ENCODE assay signal across 9 cellular contexts in genomic region chr10:14185501-14186045, GRCh38.
DNase-seq lines count a peak whose midpoint lies in the region; ATAC-seq and TF ChIP-seq lines count a peak whose summit lies in the region.
"Had no signal": no experiment of that assay in that cellular context is flagged by ENCODE, and none has a peak within 500 bp of the region (broad histone marks: within the 10 kb centered on the region; RNA-seq: fewer than 3 reads in every experiment).

No MANE protein-coding gene starts in this region.

- H3K4me1 ChIP-seq in SJCRH30 = no peaks in the 10 kb centered on the region

- ATAC-seq in GM19468 (IDR thresholded peaks at IDR 0.05; ENCODE audit: extremely low read depth, unreplicated experiment) = peak; percentile 32
- ATAC-seq in HG03469 (IDR thresholded peaks at IDR 0.05; ENCODE audit: unreplicated experiment) = peak; percentile 76
- ATAC-seq in natural killer cell treated with Interleukin-12 subunit alpha and Interleukin-12 subunit beta and Interleukin-15 and Interleukin-18, amount 100 ng/mL, for 72 hours = peak; percentile 89 to 93

- peaks cover 2% of the 10 kb centered on the region; the same call in 1 of the 2 replicates for H3K36me3 ChIP-seq in SJCRH30
- H3K36me3 ChIP-seq: upper lobe of left lung had no signal

- no peaks in the 10 kb centered on the region for H3K36me3 Mint-ChIP-seq in brain
- H3K36me3 Mint-ChIP-seq in natural killer cell treated with Interleukin-12 subunit alpha and Interleukin-12 subunit beta and Interleukin-15 and Interleukin-18, amount 100 ng/mL, for 72 hours = no peaks in the 10 kb centered on the region

- peaks cover 3% of the 10 kb centered on the region for H3K27me3 Mint-ChIP-seq in brain
- peaks cover 33 to 35% of the 10 kb centered on the region in 2 donors for H3K27me3 Mint-ChIP-seq in natural killer cell treated with Interleukin-12 subunit alpha and Interleukin-12 subunit beta and Interleukin-15 and Interleukin-18, amount 100 ng/mL, for 72 hours

- H3K4me3 Mint-ChIP-seq in brain = no peak overlapping the region
- H3K4me3 Mint-ChIP-seq in natural killer cell treated with Interleukin-12 subunit alpha and Interleukin-12 subunit beta and Interleukin-15 and Interleukin-18, amount 100 ng/mL, for 72 hours = peak overlapping the region; percentile 53

- H3K27ac ChIP-seq in SJCRH30 = peak overlapping the region; percentile 87
- H3K27ac ChIP-seq: upper lobe of left lung had no signal

- H3K27me3 ChIP-seq in SJCRH30 = peaks cover 3% of the 10 kb centered on the region; the same call in 1 of the 2 replicates
- H3K27me3 ChIP-seq: upper lobe of left lung had no signal

- no peak overlapping the region for H3K4me3 ChIP-seq in SJCRH30
- H3K4me3 ChIP-seq: upper lobe of left lung had no signal

- peak overlapping the region in 3 of 5 experiments; percentile 61 to 74 (median 67) for H3K27ac Mint-ChIP-seq in brain
- peak overlapping the region; percentile 94 to 95 for H3K27ac Mint-ChIP-seq in natural killer cell treated with Interleukin-12 subunit alpha and Interleukin-12 subunit beta and Interleukin-15 and Interleukin-18, amount 100 ng/mL, for 72 hours

- H3K4me1 Mint-ChIP-seq in brain = peaks cover 29% of the 10 kb centered on the region
- H3K4me1 Mint-ChIP-seq in natural killer cell treated with Interleukin-12 subunit alpha and Interleukin-12 subunit beta and Interleukin-15 and Interleukin-18, amount 100 ng/mL, for 72 hours (ENCODE audit: low read depth in 2 of 2) = peaks cover 18 to 22% of the 10 kb centered on the region in 2 donors

- H3K9me3 Mint-ChIP-seq in brain = peaks cover 0 to 4% (median 2%) of the 10 kb centered on the region in 5 experiments
- H3K9me3 Mint-ChIP-seq in natural killer cell treated with Interleukin-12 subunit alpha and Interleukin-12 subunit beta and Interleukin-15 and Interleukin-18, amount 100 ng/mL, for 72 hours = no peaks in the 10 kb centered on the region

- TF ChIP-seq CTCF in brain (conservative IDR thresholded peaks at IDR 0.05) = no peak

- DNase-seq in DMS153 (lab: John Stamatoyannopoulos, UW) (peak; percentile 76), SJCRH30 (peak; percentile 71 to 84), AG08396 (ENCODE audit: low spot score) (no peak), NCI-H2196 (lab: John Stamatoyannopoulos, UW; ENCODE audit: unreplicated experiment) (no peak)
- DNase-seq in natural killer cell treated with Interleukin-12 subunit alpha and Interleukin-12 subunit beta and Interleukin-15 and Interleukin-18, amount 100 ng/mL, for 72 hours (ENCODE audit: low spot score) = peak; percentile 62
- DNase-seq: upper lobe of left lung had no signal

- H3K9me3 ChIP-seq in SJCRH30 (replicated peaks) = no peaks in the 10 kb centered on the region
- H3K9me3 ChIP-seq: upper lobe of left lung had no signal

Comparison
In these comparisons a context has a peak if more than half of its experiments do, and no peak if none do; other contexts are left out.
1. DNase-seq: peak in DMS153 (single experiment), SJCRH30 (2 of 2) and natural killer cell treated with Interleukin-12 subunit alpha and Interleukin-12 subunit beta and Interleukin-15 and Interleukin-18, amount 100 ng/mL, for 72 hours (single experiment); none in AG08396 (single experiment) and NCI-H2196 (single experiment).
2. ATAC-seq: peak in every context shown above with its lines; median percentile 91 in natural killer cell treated with Interleukin-12 subunit alpha and Interleukin-12 subunit beta and Interleukin-15 and Interleukin-18, amount 100 ng/mL, for 72 hours; 76 in HG03469; 32 in GM19468.